16 cellular contexts compared by ENCODE assay signal in the genomic region with DNA sequence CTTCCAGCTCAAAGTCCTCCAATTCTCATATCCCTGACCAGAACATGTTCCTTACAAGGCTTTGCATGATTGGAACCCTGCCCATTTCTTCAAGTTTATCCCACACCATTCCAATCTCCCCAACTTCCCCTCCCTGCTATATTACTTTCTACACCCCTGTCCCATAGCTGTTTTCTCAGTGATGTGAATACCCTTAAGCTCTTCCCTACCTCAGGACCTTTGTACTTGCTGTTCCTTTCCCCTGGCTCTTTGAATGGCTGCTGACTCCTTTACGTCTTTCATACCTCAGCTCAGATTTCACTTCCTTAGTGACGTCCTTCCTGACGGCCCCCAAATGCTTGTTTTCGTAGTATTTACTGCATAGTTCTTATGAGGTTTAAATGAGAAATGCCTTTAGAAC.
A peak's percentile ranks its signal among the peaks of the same experiment; 100 is the strongest.
DNase-seq lines count a peak whose midpoint lies in the region; ATAC-seq and TF ChIP-seq lines count a peak whose summit lies in the region.
"Had no signal": no experiment of that assay in that cellular context is flagged by ENCODE, and none has a peak within 500 bp of the region (broad histone marks: within the 10 kb centered on the region; RNA-seq: fewer than 3 reads in every experiment).

No MANE protein-coding gene starts in this region.

- no peaks in the 10 kb centered on the region for H3K27me3 ChIP-seq in trophoblast cell (ENCODE audit: insufficient read depth, low read length)
- H3K27me3 ChIP-seq in MG63, result no peaks in the 10 kb centered on the region

- H3K27ac Mint-ChIP-seq in WTC11, result peak overlapping the region; percentile 54; the same call in 1 of the 2 replicates
- H3K27ac Mint-ChIP-seq: CD8-positive, alpha-beta memory T cell; HFFc6 had no signal

- no peak for TF ChIP-seq CTCF in WTC11 (IDR thresholded peaks at IDR 0.05)

- peaks cover 35% of the 10 kb centered on the region for H3K4me1 Mint-ChIP-seq in WTC11
- H3K4me1 Mint-ChIP-seq: CD8-positive, alpha-beta memory T cell had no signal

- POLR2A ChIA-PET in WTC11 (lab: Charles Lee), result no interaction called here

- H2AK5ac ChIP-seq in trophoblast cell (ENCODE audit: low read length), result no peak overlapping the region

- no peak overlapping the region for H3K4me3 Mint-ChIP-seq in WTC11
- H3K4me3 Mint-ChIP-seq: CD8-positive, alpha-beta memory T cell had no signal

- H4K12ac ChIP-seq in trophoblast cell (ENCODE audit: low read depth, low read length), result no peak overlapping the region

- peaks cover 10 to 16% of the 10 kb centered on the region in 2 experiments for H3K4me1 ChIP-seq in trophoblast cell (ENCODE audit: control insufficient read depth in 1 of 2, insufficient read depth in 2 of 2, low read length in 2 of 2)
- H3K4me1 ChIP-seq: HAP-1 had no signal

- no peak overlapping the region for H3K4me2 ChIP-seq in trophoblast cell (ENCODE audit: low read length)

- no peak overlapping the region for H2BK12ac ChIP-seq in trophoblast cell (ENCODE audit: low read length)

- no peak overlapping the region for H3K23ac ChIP-seq in trophoblast cell (ENCODE audit: low read length)

- ATAC-seq in WTC11, result no peak

- no peak overlapping the region for H3K14ac ChIP-seq in trophoblast cell (ENCODE audit: low read length)

- H3K9ac ChIP-seq in trophoblast cell (ENCODE audit: low read length), result no peak overlapping the region

- H3K9me3 Mint-ChIP-seq in WTC11, result peaks cover 12% of the 10 kb centered on the region
- H3K9me3 Mint-ChIP-seq: HFFc6 had no signal

- no peak overlapping the region for H4K8ac ChIP-seq in trophoblast cell (ENCODE audit: low read depth, low read length)

- no peak overlapping the region for H2AFZ ChIP-seq in trophoblast cell (ENCODE audit: insufficient read depth, low read length, poor library complexity)

- H3K9me3 ChIP-seq in trophoblast cell (ENCODE audit: insufficient read depth, low read depth, low read length), result no peaks in the 10 kb centered on the region
- H3K9me3 ChIP-seq in MG63, result no peaks in the 10 kb centered on the region
- H3K9me3 ChIP-seq: HAP-1 had no signal

- no peaks in the 10 kb centered on the region for H3K36me3 Mint-ChIP-seq in WTC11
- H3K36me3 Mint-ChIP-seq: CD8-positive, alpha-beta memory T cell had no signal

- H2BK5ac ChIP-seq in trophoblast cell (ENCODE audit: low read depth, low read length, poor library complexity), result no peak overlapping the region

- H3K4ac ChIP-seq in trophoblast cell (ENCODE audit: low read depth, low read length), result no peak overlapping the region

- H2BK120ac ChIP-seq in trophoblast cell (ENCODE audit: insufficient read depth, low read length, poor library complexity), result no peak overlapping the region

- DNase-seq in DMS 273 (lab: John Stamatoyannopoulos, UW; ENCODE audit: unreplicated experiment) (peak; percentile 3), DMS 273 treated with DMSO at 0.1 percent for 48 hours (lab: John Stamatoyannopoulos, UW) (no peak), WTC11 (ENCODE audit: low spot score) (no peak), trophoblast cell (no peak), NCI-H1092 treated with DMSO at 0.1 percent for 48 hours (lab: John Stamatoyannopoulos, UW) (no peak), ecto neural progenitor cell (ENCODE audit: low spot score) (no peak), MG63 (no peak)
- no peak for DNase-seq in activated CD8-positive, alpha-beta memory T cell treated with anti-CD3 and anti-CD28 coated beads for 24 hours
- DNase-seq: Calu3; CD8-positive, alpha-beta memory T cell; DMS79 treated with DMSO at 0.1 percent for 48 hours; EL; GOT3; HFFc6 had no signal

- H3K18ac ChIP-seq in trophoblast cell (ENCODE audit: low read length), result no peak overlapping the region

- no peak overlapping the region for H4K91ac ChIP-seq in trophoblast cell (ENCODE audit: low read depth, low read length)

- peak overlapping the region; percentile 20 for H3K27ac ChIP-seq in trophoblast cell (ENCODE audit: low read depth, low read length)
- H3K27ac ChIP-seq: 22Rv1 had no signal

- no CpG with 5 or more reads among the region's 4 CpGs for WGBS in trophoblast cell (ENCODE audit: extremely low coverage, insufficient coverage, insufficient read length)

- no peaks in the 10 kb centered on the region for H3K27me3 Mint-ChIP-seq in WTC11 (ENCODE audit: low read depth)
- H3K27me3 Mint-ChIP-seq: CD8-positive, alpha-beta memory T cell had no signal

- H3K4me3 ChIP-seq in trophoblast cell (ENCODE audit: low read depth, low read length) (no peak overlapping the region), MG63 (no peak overlapping the region)
- H3K4me3 ChIP-seq: HAP-1 had no signal

- H3K79me1 ChIP-seq in trophoblast cell (ENCODE audit: low read length), result peaks cover 10% of the 10 kb centered on the region

- CTCF ChIA-PET in WTC11 (lab: Charles Lee), result no interaction called here

- H3K79me2 ChIP-seq in trophoblast cell (ENCODE audit: control insufficient read depth, insufficient read depth, low read length, poor library complexity), result peaks cover 2% of the 10 kb centered on the region

- H3K36me3 ChIP-seq in trophoblast cell (ENCODE audit: control insufficient read depth in 1 of 2, insufficient read depth in 2 of 2, low read length in 2 of 2), result no peaks in the 10 kb centered on the region
- no peaks in the 10 kb centered on the region for H3K36me3 ChIP-seq in MG63
- H3K36me3 ChIP-seq: HAP-1 had no signal

TF ChIP-seq in WTC11, 78 proteins besides CTCF, POLR2A, EP300 and RAD21 (continues in another document):
- no peak for TF ChIP-seq MXD4 (CRISPR knock-in tag; IDR thresholded peaks at IDR 0.05; ENCODE audit: borderline replicate concordance)
- no peak for TF ChIP-seq IRF1 (CRISPR knock-in tag; IDR thresholded peaks at IDR 0.05)
- TF ChIP-seq, protein P1, sequence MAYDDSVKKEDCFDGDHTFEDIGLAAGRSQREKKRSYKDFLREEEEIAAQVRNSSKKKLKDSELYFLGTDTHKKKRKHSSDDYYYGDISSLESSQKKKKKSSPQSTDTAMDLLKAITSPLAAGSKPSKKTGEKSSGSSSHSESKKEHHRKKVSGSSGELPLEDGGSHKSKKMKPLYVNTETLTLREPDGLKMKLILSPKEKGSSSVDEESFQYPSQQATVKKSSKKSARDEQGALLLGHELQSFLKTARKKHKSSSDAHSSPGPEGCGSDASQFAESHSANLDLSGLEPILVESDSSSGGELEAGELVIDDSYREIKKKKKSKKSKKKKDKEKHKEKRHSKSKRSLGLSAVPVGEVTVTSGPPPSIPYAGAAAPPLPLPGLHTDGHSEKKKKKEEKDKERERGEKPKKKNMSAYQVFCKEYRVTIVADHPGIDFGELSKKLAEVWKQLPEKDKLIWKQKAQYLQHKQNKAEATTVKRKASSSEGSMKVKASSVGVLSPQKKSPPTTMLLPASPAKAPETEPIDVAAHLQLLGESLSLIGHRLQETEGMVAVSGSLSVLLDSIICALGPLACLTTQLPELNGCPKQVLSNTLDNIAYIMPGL (CRISPR knock-in tag; IDR thresholded peaks at IDR 0.05), result no peak
- no peak for TF ChIP-seq ZNF121 (CRISPR knock-in tag; IDR thresholded peaks at IDR 0.05)
- no peak for TF ChIP-seq TEAD1 (CRISPR knock-in tag; IDR thresholded peaks at IDR 0.05)
- TF ChIP-seq, protein P2, sequence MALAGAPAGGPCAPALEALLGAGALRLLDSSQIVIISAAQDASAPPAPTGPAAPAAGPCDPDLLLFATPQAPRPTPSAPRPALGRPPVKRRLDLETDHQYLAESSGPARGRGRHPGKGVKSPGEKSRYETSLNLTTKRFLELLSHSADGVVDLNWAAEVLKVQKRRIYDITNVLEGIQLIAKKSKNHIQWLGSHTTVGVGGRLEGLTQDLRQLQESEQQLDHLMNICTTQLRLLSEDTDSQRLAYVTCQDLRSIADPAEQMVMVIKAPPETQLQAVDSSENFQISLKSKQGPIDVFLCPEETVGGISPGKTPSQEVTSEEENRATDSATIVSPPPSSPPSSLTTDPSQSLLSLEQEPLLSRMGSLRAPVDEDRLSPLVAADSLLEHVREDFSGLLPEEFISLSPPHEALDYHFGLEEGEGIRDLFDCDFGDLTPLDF (CRISPR knock-in tag; IDR thresholded peaks at IDR 0.05), result no peak
- TF ChIP-seq NFATC4 (CRISPR knock-in tag; IDR thresholded peaks at IDR 0.05), result no peak
- TF ChIP-seq CBFB (CRISPR knock-in tag; IDR thresholded peaks at IDR 0.05; ENCODE audit: low read depth), result no peak
- no peak for TF ChIP-seq PRRX2 (CRISPR knock-in tag; IDR thresholded peaks at IDR 0.05)
- TF ChIP-seq IRF2 (CRISPR knock-in tag; IDR thresholded peaks at IDR 0.05; ENCODE audit: borderline replicate concordance, low read depth), result no peak
- TF ChIP-seq TP53 (CRISPR knock-in tag; IDR thresholded peaks at IDR 0.05), result no peak
- TF ChIP-seq, protein P3, sequence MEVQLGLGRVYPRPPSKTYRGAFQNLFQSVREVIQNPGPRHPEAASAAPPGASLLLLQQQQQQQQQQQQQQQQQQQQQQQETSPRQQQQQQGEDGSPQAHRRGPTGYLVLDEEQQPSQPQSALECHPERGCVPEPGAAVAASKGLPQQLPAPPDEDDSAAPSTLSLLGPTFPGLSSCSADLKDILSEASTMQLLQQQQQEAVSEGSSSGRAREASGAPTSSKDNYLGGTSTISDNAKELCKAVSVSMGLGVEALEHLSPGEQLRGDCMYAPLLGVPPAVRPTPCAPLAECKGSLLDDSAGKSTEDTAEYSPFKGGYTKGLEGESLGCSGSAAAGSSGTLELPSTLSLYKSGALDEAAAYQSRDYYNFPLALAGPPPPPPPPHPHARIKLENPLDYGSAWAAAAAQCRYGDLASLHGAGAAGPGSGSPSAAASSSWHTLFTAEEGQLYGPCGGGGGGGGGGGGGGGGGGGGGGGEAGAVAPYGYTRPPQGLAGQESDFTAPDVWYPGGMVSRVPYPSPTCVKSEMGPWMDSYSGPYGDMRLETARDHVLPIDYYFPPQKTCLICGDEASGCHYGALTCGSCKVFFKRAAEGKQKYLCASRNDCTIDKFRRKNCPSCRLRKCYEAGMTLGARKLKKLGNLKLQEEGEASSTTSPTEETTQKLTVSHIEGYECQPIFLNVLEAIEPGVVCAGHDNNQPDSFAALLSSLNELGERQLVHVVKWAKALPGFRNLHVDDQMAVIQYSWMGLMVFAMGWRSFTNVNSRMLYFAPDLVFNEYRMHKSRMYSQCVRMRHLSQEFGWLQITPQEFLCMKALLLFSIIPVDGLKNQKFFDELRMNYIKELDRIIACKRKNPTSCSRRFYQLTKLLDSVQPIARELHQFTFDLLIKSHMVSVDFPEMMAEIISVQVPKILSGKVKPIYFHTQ (CRISPR knock-in tag; IDR thresholded peaks at IDR 0.05), result no peak
- no peak for TF ChIP-seq CREM (CRISPR knock-in tag; IDR thresholded peaks at IDR 0.05)
